In the genomic region with DNA sequence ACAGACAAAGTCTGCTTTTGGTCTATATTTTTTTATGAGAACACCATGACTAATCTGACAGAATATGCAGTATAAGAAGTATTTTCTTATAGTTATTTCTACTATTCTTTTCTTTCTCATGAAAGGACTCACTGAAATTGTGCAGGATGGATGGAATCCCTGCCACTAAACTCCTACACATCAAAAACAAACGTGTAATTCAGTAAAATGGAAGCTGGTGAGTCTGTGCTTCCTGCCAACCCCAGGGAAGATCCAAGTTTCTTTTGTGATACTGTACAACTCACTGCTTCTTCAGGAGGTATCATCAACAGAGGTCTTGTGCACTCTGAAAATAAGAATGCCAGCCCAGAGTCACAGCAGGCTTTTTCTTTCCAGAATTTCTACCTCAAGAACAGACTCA, we compare ENCODE assay signal across 26 cellular contexts.
"Had no signal": no experiment of that assay in that cellular context is flagged by ENCODE, and none has a peak within 500 bp of the region (broad histone marks: within the 10 kb centered on the region; RNA-seq: fewer than 3 reads in every experiment).

No MANE protein-coding gene starts in this region.

- H3K4me3 Mint-ChIP-seq: activated CD4-positive, alpha-beta memory T cell treated with anti-CD3 and anti-CD28 coated beads, Interleukin-2, amount 10 ng/mL, durations not matched to agents 7 days and 5 days; activated CD4-positive, alpha-beta T cell treated with anti-CD3 and anti-CD28 coated beads for 36 hours; activated CD4-positive, alpha-beta T cell treated with anti-CD3 and anti-CD28 coated beads, Interleukin-2, amount 10 ng/mL, durations not matched to agents 24 days and 14 days; activated naive CD4-positive, alpha-beta T cell treated with anti-CD3 and anti-CD28 coated beads, Interleukin-2, amount 10 ng/mL, durations not matched to agents 7 days and 5 days; activated naive CD8-positive, alpha-beta T cell treated with anti-CD3 and anti-CD28 coated beads, Interleukin-2, amount 10 ng/mL, durations not matched to agents 7 days and 5 days; activated T-cell treated with anti-CD3 and anti-CD28 coated beads, Interleukin-2, amount 50 U/mL, for 24 hours; activated T-cell treated with anti-CD3 and anti-CD28 coated beads, Interleukin-2, amount 50 U/mL, for 72 hours had no signal

- ATAC-seq: activated CD4-positive, alpha-beta T cell treated with anti-CD3 and anti-CD28 coated beads for 36 hours; activated naive CD4-positive, alpha-beta T cell treated with anti-CD3 and anti-CD28 coated beads, Interleukin-2, amount 50 U/mL, for 72 hours; activated T-cell treated with anti-CD3 and anti-CD28 coated beads, Interleukin-2, amount 50 U/mL, for 72 hours; body of pancreas had no signal

- H3K4me1 Mint-ChIP-seq: activated CD4-positive, alpha-beta T cell treated with anti-CD3 and anti-CD28 coated beads, Interleukin-2, amount 10 ng/mL, durations not matched to agents 24 days and 14 days; activated naive CD4-positive, alpha-beta T cell treated with anti-CD3 and anti-CD28 coated beads, Interleukin-2, amount 10 ng/mL, durations not matched to agents 7 days and 5 days; activated naive CD8-positive, alpha-beta T cell treated with anti-CD3 and anti-CD28 coated beads, Interleukin-2, amount 10 ng/mL, durations not matched to agents 7 days and 5 days had no signal

- H3K27me3 ChIP-seq: body of pancreas, esophagus squamous epithelium had no signal

- H3K4me1 ChIP-seq: esophagus squamous epithelium had no signal

- H3K9me3 ChIP-seq: body of pancreas, esophagus squamous epithelium had no signal

- H3K9me3 Mint-ChIP-seq: activated CD4-positive, alpha-beta memory T cell treated with anti-CD3 and anti-CD28 coated beads, Interleukin-2, amount 10 ng/mL, durations not matched to agents 7 days and 5 days; activated CD4-positive, alpha-beta T cell treated with anti-CD3 and anti-CD28 coated beads, Interleukin-2, amount 10 ng/mL, durations not matched to agents 24 days and 14 days; activated naive CD4-positive, alpha-beta T cell treated with anti-CD3 and anti-CD28 coated beads, Interleukin-2, amount 10 ng/mL, durations not matched to agents 7 days and 5 days; activated naive CD4-positive, alpha-beta T cell treated with anti-CD3 and anti-CD28 coated beads, Interleukin-2, amount 50 U/mL, for 72 hours; activated naive CD8-positive, alpha-beta T cell treated with anti-CD3 and anti-CD28 coated beads, Interleukin-2, amount 10 ng/mL, durations not matched to agents 7 days and 5 days; activated T-cell treated with anti-CD3 and anti-CD28 coated beads, Interleukin-2, amount 50 U/mL, for 24 hours; activated T-cell treated with anti-CD3 and anti-CD28 coated beads, Interleukin-2, amount 50 U/mL, for 72 hours had no signal

- H3K4me3 ChIP-seq: body of pancreas, esophagus squamous epithelium had no signal

- H3K27ac Mint-ChIP-seq: activated CD4-positive, alpha-beta memory T cell treated with anti-CD3 and anti-CD28 coated beads, Interleukin-2, amount 10 ng/mL, durations not matched to agents 7 days and 5 days; activated CD4-positive, alpha-beta T cell treated with anti-CD3 and anti-CD28 coated beads for 36 hours; activated CD4-positive, alpha-beta T cell treated with anti-CD3 and anti-CD28 coated beads, Interleukin-2, amount 10 ng/mL, durations not matched to agents 24 days and 14 days; activated naive CD4-positive, alpha-beta T cell treated with anti-CD3 and anti-CD28 coated beads, Interleukin-2, amount 10 ng/mL, durations not matched to agents 7 days and 5 days; activated naive CD4-positive, alpha-beta T cell treated with anti-CD3 and anti-CD28 coated beads, Interleukin-2, amount 50 U/mL, for 72 hours; activated naive CD8-positive, alpha-beta T cell treated with anti-CD3 and anti-CD28 coated beads, Interleukin-2, amount 10 ng/mL, durations not matched to agents 7 days and 5 days; activated T-cell treated with anti-CD3 and anti-CD28 coated beads, Interleukin-2, amount 50 U/mL, for 24 hours; activated T-cell treated with anti-CD3 and anti-CD28 coated beads, Interleukin-2, amount 50 U/mL, for 72 hours had no signal

- H3K27me3 Mint-ChIP-seq: activated CD4-positive, alpha-beta memory T cell treated with anti-CD3 and anti-CD28 coated beads, Interleukin-2, amount 10 ng/mL, durations not matched to agents 7 days and 5 days had no signal

- H3K27ac ChIP-seq: body of pancreas, epithelial cell of prostate, esophagus squamous epithelium had no signal

- H3K36me3 Mint-ChIP-seq: activated naive CD4-positive, alpha-beta T cell treated with anti-CD3 and anti-CD28 coated beads, Interleukin-2, amount 10 ng/mL, durations not matched to agents 7 days and 5 days; activated naive CD4-positive, alpha-beta T cell treated with anti-CD3 and anti-CD28 coated beads, Interleukin-2, amount 50 U/mL, for 72 hours; activated naive CD8-positive, alpha-beta T cell treated with anti-CD3 and anti-CD28 coated beads, Interleukin-2, amount 10 ng/mL, durations not matched to agents 7 days and 5 days had no signal

- H3K36me3 ChIP-seq: esophagus squamous epithelium had no signal

- DNase-seq: activated CD4-positive, alpha-beta memory T cell treated with anti-CD3 and anti-CD28 coated beads, Interleukin-2, amount 10 ng/mL, durations not matched to agents 7 days and 5 days; activated CD4-positive, alpha-beta T cell treated with anti-CD3 and anti-CD28 coated beads for 36 hours; activated CD4-positive, alpha-beta T cell treated with anti-CD3 and anti-CD28 coated beads, Interleukin-2, amount 10 ng/mL, durations not matched to agents 24 days and 14 days; activated CD4-positive, CD25-positive, alpha-beta regulatory T cell; activated CD4-positive, CD25-positive, alpha-beta regulatory T cell treated with anti-CD3 and anti-CD28 coated beads, Interleukin-2, amount 50 U/mL, for 72 hours; activated CD8-positive, alpha-beta memory T cell treated with anti-CD3 and anti-CD28 coated beads, Interleukin-2, amount 50 U/mL, for 48 hours; activated gamma-delta T cell; activated naive CD4-positive, alpha-beta T cell; activated naive CD4-positive, alpha-beta T cell treated with anti-CD3 and anti-CD28 coated beads, Interleukin-2, amount 10 ng/mL, durations not matched to agents 7 days and 5 days; activated naive CD8-positive, alpha-beta T cell treated with anti-CD3 and anti-CD28 coated beads, Interleukin-2, amount 10 ng/mL, durations not matched to agents 7 days and 5 days; activated T-cell treated with anti-CD3 and anti-CD28 coated beads for 4 hours; activated T-cell treated with anti-CD3 and anti-CD28 coated beads, Interleukin-2, amount 50 U/mL, for 24 hours; activated T-cell treated with anti-CD3 and anti-CD28 coated beads, Interleukin-2, amount 50 U/mL, for 72 hours; amniotic stem cell; anterior cingulate cortex; body of pancreas; caudate nucleus; cortex of kidney; dermis blood vessel endothelial cell; effector CD4-positive, alpha-beta T cell; esophagus squamous epithelium; foreskin fibroblast; head of caudate nucleus; T-helper 2 cell had no signal
